In genomic region chr19:18223860-18224524, GRCh38 we compare ENCODE assay signal across 8 cellular contexts. TPM values are rescaled to one million over a fixed set of nuclear protein-coding genes. Genes with fewer than 3 reads are reported as not detected.
A peak's percentile ranks its signal among the peaks of the same experiment; 100 is the strongest.
DNase-seq lines count a peak whose midpoint lies in the region; ATAC-seq and TF ChIP-seq lines count a peak whose summit lies in the region.

No MANE protein-coding gene starts in this region.

- no peak for TF ChIP-seq CTCF in HL-60 (IDR thresholded peaks at IDR 0.05; ENCODE audit: insufficient read depth, low read length)
- no peak for TF ChIP-seq CTCF in tibial nerve (IDR thresholded peaks at IDR 0.05)

- no peak for TF ChIP-seq EP300 in tibial nerve (IDR thresholded peaks at IDR 0.05)

- peak overlapping the region; percentile 84 to 88 for H3K18ac ChIP-seq in mesenchymal stem cell (ENCODE audit: low read depth in 1 of 2, low read length in 2 of 2)

- ATAC-seq in GM21619 (IDR thresholded peaks at IDR 0.05; ENCODE audit: unreplicated experiment), result no peak

- no peak overlapping the region for H3K23ac ChIP-seq in mesenchymal stem cell (ENCODE audit: low read length in 2 of 2)

- DNase-seq in Daoy (ENCODE audit: low read depth), result peak; percentile 69
- DNase-seq in HL-60 (ENCODE audit: low read depth in 1 of 2, low spot score in 1 of 2), result no peak
- DNase-seq in SW480 (ENCODE audit: low spot score), result peak; percentile 85
- no peak for DNase-seq in mesenchymal stem cell
- DNase-seq in tibial nerve (ENCODE audit: low spot score in 2 of 2), result no peak
- DNase-seq in cortex of kidney (lab: John Stamatoyannopoulos, UW), result no peak

- peaks cover 69% of the 10 kb centered on the region for H3K27me3 Mint-ChIP-seq in dendritic cell treated with granulocyte-macrophage colony-stimulating factor and Interleukin-4, amounts not matched to agents 40 ng/mL and 50 ng/mL, for 4 days

- peak overlapping the region; percentile 54 for H3K4me2 ChIP-seq in mesenchymal stem cell (ENCODE audit: low read length, poor library complexity, severe bottlenecking)

- H3K14ac ChIP-seq in mesenchymal stem cell (ENCODE audit: low read length in 2 of 2), result no peak overlapping the region

- H3K4me1 ChIP-seq in mesenchymal stem cell (ENCODE audit: control insufficient read depth, insufficient read depth, low read depth, low read length) (peaks cover 20% of the 10 kb centered on the region), tibial nerve (peaks cover 0 to 31% (median 17%) of the 10 kb centered on the region in 4 donors)

- peak overlapping the region; percentile 77 for H3K4me3 Mint-ChIP-seq in dendritic cell treated with granulocyte-macrophage colony-stimulating factor and Interleukin-4, amounts not matched to agents 40 ng/mL and 50 ng/mL, for 4 days

- intact Hi-C loops in dendritic cell treated with granulocyte-macrophage colony-stimulating factor and Interleukin-4, amounts not matched to agents 40 ng/mL and 50 ng/mL, for 4 days (cut with micrococcal nuclease), result no loop called here

- H3K9ac ChIP-seq in mesenchymal stem cell (ENCODE audit: low read length), result peak overlapping the region; percentile 67

- no peak overlapping the region for H2AK5ac ChIP-seq in mesenchymal stem cell (ENCODE audit: low read length, severe bottlenecking)

- H2BK5ac ChIP-seq in mesenchymal stem cell (ENCODE audit: low read depth, low read length, poor library complexity, severe bottlenecking), result no peak overlapping the region

- peaks cover 41% of the 10 kb centered on the region for H3K27me3 ChIP-seq in HL-60 (ENCODE audit: insufficient read depth, poor library complexity, severe bottlenecking)
- H3K27me3 ChIP-seq in mesenchymal stem cell (ENCODE audit: control insufficient read depth in 1 of 2, insufficient read depth in 1 of 2, low read length in 2 of 2), result peaks cover 40% of the 10 kb centered on the region in 2 experiments
- peaks cover 0 to 73% of the 10 kb centered on the region in 2 donors for H3K27me3 ChIP-seq in tibial nerve

- H4K91ac ChIP-seq in mesenchymal stem cell (ENCODE audit: low read length), result no peak overlapping the region

- no peak overlapping the region for H2BK120ac ChIP-seq in mesenchymal stem cell (ENCODE audit: low read depth, low read length)

- no peaks in the 10 kb centered on the region for H3K79me1 ChIP-seq in mesenchymal stem cell (replicated peaks; ENCODE audit: low read length, poor library complexity, severe bottlenecking)

- H3K27ac ChIP-seq in HL-60 (replicated peaks) (no peak overlapping the region), mesenchymal stem cell (ENCODE audit: low read length, poor library complexity, severe bottlenecking) (no peak overlapping the region), tibial nerve (peak overlapping the region in 1 of 4 donors; percentile 61)

- H3K4me3 ChIP-seq in HL-60 (replicated peaks; ENCODE audit: insufficient read depth, low read length), result peak overlapping the region; percentile 70
- peak overlapping the region; percentile 41 to 72 for H3K4me3 ChIP-seq in mesenchymal stem cell (ENCODE audit: insufficient read depth in 1 of 2, low read depth in 1 of 2, low read length in 2 of 2)
- H3K4me3 ChIP-seq in tibial nerve, result peak overlapping the region; percentile 10 to 50 (median 30)

- H3K36me3 ChIP-seq in mesenchymal stem cell (ENCODE audit: control insufficient read depth in 1 of 2, insufficient read depth in 2 of 2, low read depth in 1 of 2, low read length in 2 of 2), result no peaks in the 10 kb centered on the region
- H3K36me3 ChIP-seq in tibial nerve, result no peaks in the 10 kb centered on the region

- no peak overlapping the region for H2BK15ac ChIP-seq in mesenchymal stem cell (ENCODE audit: low read depth, poor library complexity, severe bottlenecking)

- peaks cover 28% of the 10 kb centered on the region for H3K4me1 Mint-ChIP-seq in dendritic cell treated with granulocyte-macrophage colony-stimulating factor and Interleukin-4, amounts not matched to agents 40 ng/mL and 50 ng/mL, for 4 days (ENCODE audit: low read depth)

- H3K9me3 Mint-ChIP-seq in dendritic cell treated with granulocyte-macrophage colony-stimulating factor and Interleukin-4, amounts not matched to agents 40 ng/mL and 50 ng/mL, for 4 days, result no peaks in the 10 kb centered on the region

- H3K9me3 ChIP-seq in mesenchymal stem cell (ENCODE audit: control insufficient read depth, low read length), result no peaks in the 10 kb centered on the region
- H3K9me3 ChIP-seq in tibial nerve, result no peaks in the 10 kb centered on the region

- peak overlapping the region; percentile 59 for H4K8ac ChIP-seq in mesenchymal stem cell (ENCODE audit: low read length)

- peak overlapping the region; percentile 79 for H3K27ac Mint-ChIP-seq in dendritic cell treated with granulocyte-macrophage colony-stimulating factor and Interleukin-4, amounts not matched to agents 40 ng/mL and 50 ng/mL, for 4 days

- no peak for TF ChIP-seq POLR2A in tibial nerve (IDR thresholded peaks at IDR 0.05)

- H2BK12ac ChIP-seq in mesenchymal stem cell (ENCODE audit: low read length in 2 of 2), result peak overlapping the region in 1 of 2 experiments; percentile 6

- 5% methylated on average over 33 of the region's 39 CpGs for WGBS in mesenchymal stem cell
- WGBS in tibial nerve, 2 donors, result 5 to 7% methylated on average over 37 to 38 of the region's 39 CpGs

- peak overlapping the region in 1 of 2 experiments; percentile 77 for H3K4ac ChIP-seq in mesenchymal stem cell (ENCODE audit: low read depth in 1 of 2, low read length in 2 of 2)

- no peaks in the 10 kb centered on the region for H3K36me3 Mint-ChIP-seq in dendritic cell treated with granulocyte-macrophage colony-stimulating factor and Interleukin-4, amounts not matched to agents 40 ng/mL and 50 ng/mL, for 4 days (ENCODE audit: low read depth)

- peak overlapping the region; percentile 85 for H2AFZ ChIP-seq in mesenchymal stem cell (ENCODE audit: low read depth, low read length)

RNA-seq across cellular contexts. Expression of gene PDE4C, which starts 2.2 kb away (rescaled TPM):
- total RNA-seq in Daoy (2014; rRNA removed; shearing (Covaris generic)), result 0.17 TPM in 1 of 2 replicates, not detected in the other
- polyA plus RNA-seq in mesenchymal stem cell (2013, experiment 1 of 2), result 0.04 TPM
- polyA plus RNA-seq in mesenchymal stem cell (2013, experiment 2 of 2), result not detected
- total RNA-seq in tibial nerve, result under 1 TPM in 3 of 4 donors, not detected in 1; under 0.01 to 0.60 (median 0.59) TPM

RNA-seq across cellular contexts. Expression of gene RAB3A, which starts 20.1 kb away (rescaled TPM):
- total RNA-seq in Daoy (2014; rRNA removed; shearing (Covaris generic)), result 0.23 TPM in 1 of 2 replicates, not detected in the other
- polyA plus RNA-seq in mesenchymal stem cell (2013, experiment 1 of 2), result 5.6 TPM
- polyA plus RNA-seq in mesenchymal stem cell (2013, experiment 2 of 2), result 5.8 TPM
- total RNA-seq in tibial nerve, result 1 to 10 TPM in 3 of 4 donors, not detected in 1; 1.5 to 5.1 (median 3.9) TPM

RNA-seq across cellular contexts. Expression of gene MPV17L2, which starts 31.0 kb away (rescaled TPM):
- 43.3 and 67.4 TPM in 2 replicates for total RNA-seq in Daoy (2014; rRNA removed; shearing (Covaris generic))
- polyA plus RNA-seq in mesenchymal stem cell (2013, experiment 1 of 2), result 19.7 TPM
- polyA plus RNA-seq in mesenchymal stem cell (2013, experiment 2 of 2), result 20.2 TPM
- 10 to 100 TPM; 11.1 to 19.0 (median 15.5) TPM for total RNA-seq in tibial nerve

RNA-seq across cellular contexts. Expression of gene IQCN, which starts 50.3 kb away (rescaled TPM):
- total RNA-seq in Daoy (2014; rRNA removed; shearing (Covaris generic)), result 0.74 and 12.6 TPM in 2 replicates
- 0.30 TPM for polyA plus RNA-seq in mesenchymal stem cell (2013, experiment 1 of 2)
- polyA plus RNA-seq in mesenchymal stem cell (2013, experiment 2 of 2), result 0.33 TPM
- total RNA-seq in tibial nerve, result 10 to 100 TPM in 2 of 4 donors, 1 to 10 TPM in 2; 2.3 to 11.4 (median 8.2) TPM

RNA-seq across cellular contexts. Expression of gene IFI30, which starts 50.4 kb away (rescaled TPM):
- total RNA-seq in Daoy (2014; rRNA removed; shearing (Covaris generic)), result 17.8 and 20.2 TPM in 2 replicates
- 28.4 TPM for polyA plus RNA-seq in mesenchymal stem cell (2013, experiment 1 of 2)
- 27.7 TPM for polyA plus RNA-seq in mesenchymal stem cell (2013, experiment 2 of 2)
- total RNA-seq in tibial nerve, result 100 to 1,000 TPM in 1 of 4 donors, 10 to 100 TPM in 3; 19.0 to 101 (median 29.4) TPM

Comparison
In these comparisons a context has a peak if more than half of its experiments do, and no peak if none do; other contexts are left out.
1. DNase-seq: peak in Daoy (single experiment) and SW480 (single experiment); none in HL-60 (0 of 2), mesenchymal stem cell (single experiment), tibial nerve (0 of 2) and cortex of kidney (single experiment).
2. Peak in every context shown above with its lines, with median percentiles within 50 percentile points of each other: H3K4me3 ChIP-seq.